ENCODE assay signal across 1 cellular context in the genomic region with DNA sequence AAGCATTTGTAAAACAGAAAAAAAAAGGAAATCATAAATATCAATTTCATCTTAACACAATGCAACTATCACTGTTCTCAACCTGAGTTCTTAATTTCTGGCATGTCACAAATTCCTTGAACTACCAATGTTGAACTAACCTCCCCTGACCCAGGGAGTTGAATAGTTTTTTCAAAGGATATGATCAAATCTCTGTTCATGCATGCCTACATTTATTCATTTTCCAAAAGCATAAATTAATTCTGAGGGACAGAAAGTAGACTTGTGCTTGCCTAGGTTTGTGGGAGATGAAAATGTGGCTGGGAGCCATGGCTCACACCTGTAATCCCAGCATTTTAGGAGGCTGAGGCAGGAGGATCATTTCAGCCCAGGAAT.
TF ChIP-seq lines count a peak whose summit lies in the region.

No MANE protein-coding gene starts in this region.

TF ChIP-seq in K562, 482 proteins besides CTCF, POLR2A, EP300 and RAD21 (continued from another document and continues in another):
- TF ChIP-seq, protein P1, sequence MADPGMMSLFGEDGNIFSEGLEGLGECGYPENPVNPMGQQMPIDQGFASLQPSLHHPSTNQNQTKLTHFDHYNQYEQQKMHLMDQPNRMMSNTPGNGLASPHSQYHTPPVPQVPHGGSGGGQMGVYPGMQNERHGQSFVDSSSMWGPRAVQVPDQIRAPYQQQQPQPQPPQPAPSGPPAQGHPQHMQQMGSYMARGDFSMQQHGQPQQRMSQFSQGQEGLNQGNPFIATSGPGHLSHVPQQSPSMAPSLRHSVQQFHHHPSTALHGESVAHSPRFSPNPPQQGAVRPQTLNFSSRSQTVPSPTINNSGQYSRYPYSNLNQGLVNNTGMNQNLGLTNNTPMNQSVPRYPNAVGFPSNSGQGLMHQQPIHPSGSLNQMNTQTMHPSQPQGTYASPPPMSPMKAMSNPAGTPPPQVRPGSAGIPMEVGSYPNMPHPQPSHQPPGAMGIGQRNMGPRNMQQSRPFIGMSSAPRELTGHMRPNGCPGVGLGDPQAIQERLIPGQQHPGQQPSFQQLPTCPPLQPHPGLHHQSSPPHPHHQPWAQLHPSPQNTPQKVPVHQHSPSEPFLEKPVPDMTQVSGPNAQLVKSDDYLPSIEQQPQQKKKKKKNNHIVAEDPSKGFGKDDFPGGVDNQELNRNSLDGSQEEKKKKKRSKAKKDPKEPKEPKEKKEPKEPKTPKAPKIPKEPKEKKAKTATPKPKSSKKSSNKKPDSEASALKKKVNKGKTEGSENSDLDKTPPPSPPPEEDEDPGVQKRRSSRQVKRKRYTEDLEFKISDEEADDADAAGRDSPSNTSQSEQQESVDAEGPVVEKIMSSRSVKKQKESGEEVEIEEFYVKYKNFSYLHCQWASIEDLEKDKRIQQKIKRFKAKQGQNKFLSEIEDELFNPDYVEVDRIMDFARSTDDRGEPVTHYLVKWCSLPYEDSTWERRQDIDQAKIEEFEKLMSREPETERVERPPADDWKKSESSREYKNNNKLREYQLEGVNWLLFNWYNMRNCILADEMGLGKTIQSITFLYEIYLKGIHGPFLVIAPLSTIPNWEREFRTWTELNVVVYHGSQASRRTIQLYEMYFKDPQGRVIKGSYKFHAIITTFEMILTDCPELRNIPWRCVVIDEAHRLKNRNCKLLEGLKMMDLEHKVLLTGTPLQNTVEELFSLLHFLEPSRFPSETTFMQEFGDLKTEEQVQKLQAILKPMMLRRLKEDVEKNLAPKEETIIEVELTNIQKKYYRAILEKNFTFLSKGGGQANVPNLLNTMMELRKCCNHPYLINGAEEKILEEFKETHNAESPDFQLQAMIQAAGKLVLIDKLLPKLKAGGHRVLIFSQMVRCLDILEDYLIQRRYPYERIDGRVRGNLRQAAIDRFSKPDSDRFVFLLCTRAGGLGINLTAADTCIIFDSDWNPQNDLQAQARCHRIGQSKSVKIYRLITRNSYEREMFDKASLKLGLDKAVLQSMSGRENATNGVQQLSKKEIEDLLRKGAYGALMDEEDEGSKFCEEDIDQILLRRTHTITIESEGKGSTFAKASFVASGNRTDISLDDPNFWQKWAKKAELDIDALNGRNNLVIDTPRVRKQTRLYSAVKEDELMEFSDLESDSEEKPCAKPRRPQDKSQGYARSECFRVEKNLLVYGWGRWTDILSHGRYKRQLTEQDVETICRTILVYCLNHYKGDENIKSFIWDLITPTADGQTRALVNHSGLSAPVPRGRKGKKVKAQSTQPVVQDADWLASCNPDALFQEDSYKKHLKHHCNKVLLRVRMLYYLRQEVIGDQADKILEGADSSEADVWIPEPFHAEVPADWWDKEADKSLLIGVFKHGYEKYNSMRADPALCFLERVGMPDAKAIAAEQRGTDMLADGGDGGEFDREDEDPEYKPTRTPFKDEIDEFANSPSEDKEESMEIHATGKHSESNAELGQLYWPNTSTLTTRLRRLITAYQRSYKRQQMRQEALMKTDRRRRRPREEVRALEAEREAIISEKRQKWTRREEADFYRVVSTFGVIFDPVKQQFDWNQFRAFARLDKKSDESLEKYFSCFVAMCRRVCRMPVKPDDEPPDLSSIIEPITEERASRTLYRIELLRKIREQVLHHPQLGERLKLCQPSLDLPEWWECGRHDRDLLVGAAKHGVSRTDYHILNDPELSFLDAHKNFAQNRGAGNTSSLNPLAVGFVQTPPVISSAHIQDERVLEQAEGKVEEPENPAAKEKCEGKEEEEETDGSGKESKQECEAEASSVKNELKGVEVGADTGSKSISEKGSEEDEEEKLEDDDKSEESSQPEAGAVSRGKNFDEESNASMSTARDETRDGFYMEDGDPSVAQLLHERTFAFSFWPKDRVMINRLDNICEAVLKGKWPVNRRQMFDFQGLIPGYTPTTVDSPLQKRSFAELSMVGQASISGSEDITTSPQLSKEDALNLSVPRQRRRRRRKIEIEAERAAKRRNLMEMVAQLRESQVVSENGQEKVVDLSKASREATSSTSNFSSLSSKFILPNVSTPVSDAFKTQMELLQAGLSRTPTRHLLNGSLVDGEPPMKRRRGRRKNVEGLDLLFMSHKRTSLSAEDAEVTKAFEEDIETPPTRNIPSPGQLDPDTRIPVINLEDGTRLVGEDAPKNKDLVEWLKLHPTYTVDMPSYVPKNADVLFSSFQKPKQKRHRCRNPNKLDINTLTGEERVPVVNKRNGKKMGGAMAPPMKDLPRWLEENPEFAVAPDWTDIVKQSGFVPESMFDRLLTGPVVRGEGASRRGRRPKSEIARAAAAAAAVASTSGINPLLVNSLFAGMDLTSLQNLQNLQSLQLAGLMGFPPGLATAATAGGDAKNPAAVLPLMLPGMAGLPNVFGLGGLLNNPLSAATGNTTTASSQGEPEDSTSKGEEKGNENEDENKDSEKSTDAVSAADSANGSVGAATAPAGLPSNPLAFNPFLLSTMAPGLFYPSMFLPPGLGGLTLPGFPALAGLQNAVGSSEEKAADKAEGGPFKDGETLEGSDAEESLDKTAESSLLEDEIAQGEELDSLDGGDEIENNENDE (IDR thresholded peaks at IDR 0.05; ENCODE audit: low read depth, low read length) = no peak
- no peak for TF ChIP-seq HDAC3 (IDR thresholded peaks at IDR 0.05; ENCODE audit: borderline replicate concordance, partially characterized antibody)
- TF ChIP-seq ZNF175 (CRISPR knock-in tag; IDR thresholded peaks at IDR 0.05; ENCODE audit: low read depth) = no peak
- no peak for TF ChIP-seq FOSL1 (tag; conservative IDR thresholded peaks at IDR 0.05)
- TF ChIP-seq, protein P2, sequence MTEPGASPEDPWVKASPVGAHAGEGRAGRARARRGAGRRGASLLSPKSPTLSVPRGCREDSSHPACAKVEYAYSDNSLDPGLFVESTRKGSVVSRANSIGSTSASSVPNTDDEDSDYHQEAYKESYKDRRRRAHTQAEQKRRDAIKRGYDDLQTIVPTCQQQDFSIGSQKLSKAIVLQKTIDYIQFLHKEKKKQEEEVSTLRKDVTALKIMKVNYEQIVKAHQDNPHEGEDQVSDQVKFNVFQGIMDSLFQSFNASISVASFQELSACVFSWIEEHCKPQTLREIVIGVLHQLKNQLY (CRISPR knock-in tag; conservative IDR thresholded peaks at IDR 0.05) = no peak
- TF ChIP-seq, protein P3, sequence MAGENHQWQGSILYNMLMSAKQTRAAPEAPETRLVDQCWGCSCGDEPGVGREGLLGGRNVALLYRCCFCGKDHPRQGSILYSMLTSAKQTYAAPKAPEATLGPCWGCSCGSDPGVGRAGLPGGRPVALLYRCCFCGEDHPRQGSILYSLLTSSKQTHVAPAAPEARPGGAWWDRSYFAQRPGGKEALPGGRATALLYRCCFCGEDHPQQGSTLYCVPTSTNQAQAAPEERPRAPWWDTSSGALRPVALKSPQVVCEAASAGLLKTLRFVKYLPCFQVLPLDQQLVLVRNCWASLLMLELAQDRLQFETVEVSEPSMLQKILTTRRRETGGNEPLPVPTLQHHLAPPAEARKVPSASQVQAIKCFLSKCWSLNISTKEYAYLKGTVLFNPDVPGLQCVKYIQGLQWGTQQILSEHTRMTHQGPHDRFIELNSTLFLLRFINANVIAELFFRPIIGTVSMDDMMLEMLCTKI (IDR thresholded peaks at IDR 0.05; ENCODE audit: partially characterized antibody) = no peak
- TF ChIP-seq ZNF830 (CRISPR knock-in tag; IDR thresholded peaks at IDR 0.05) = no peak
- no peak for TF ChIP-seq NFIC (IDR thresholded peaks at IDR 0.05)
- TF ChIP-seq, protein P4, sequence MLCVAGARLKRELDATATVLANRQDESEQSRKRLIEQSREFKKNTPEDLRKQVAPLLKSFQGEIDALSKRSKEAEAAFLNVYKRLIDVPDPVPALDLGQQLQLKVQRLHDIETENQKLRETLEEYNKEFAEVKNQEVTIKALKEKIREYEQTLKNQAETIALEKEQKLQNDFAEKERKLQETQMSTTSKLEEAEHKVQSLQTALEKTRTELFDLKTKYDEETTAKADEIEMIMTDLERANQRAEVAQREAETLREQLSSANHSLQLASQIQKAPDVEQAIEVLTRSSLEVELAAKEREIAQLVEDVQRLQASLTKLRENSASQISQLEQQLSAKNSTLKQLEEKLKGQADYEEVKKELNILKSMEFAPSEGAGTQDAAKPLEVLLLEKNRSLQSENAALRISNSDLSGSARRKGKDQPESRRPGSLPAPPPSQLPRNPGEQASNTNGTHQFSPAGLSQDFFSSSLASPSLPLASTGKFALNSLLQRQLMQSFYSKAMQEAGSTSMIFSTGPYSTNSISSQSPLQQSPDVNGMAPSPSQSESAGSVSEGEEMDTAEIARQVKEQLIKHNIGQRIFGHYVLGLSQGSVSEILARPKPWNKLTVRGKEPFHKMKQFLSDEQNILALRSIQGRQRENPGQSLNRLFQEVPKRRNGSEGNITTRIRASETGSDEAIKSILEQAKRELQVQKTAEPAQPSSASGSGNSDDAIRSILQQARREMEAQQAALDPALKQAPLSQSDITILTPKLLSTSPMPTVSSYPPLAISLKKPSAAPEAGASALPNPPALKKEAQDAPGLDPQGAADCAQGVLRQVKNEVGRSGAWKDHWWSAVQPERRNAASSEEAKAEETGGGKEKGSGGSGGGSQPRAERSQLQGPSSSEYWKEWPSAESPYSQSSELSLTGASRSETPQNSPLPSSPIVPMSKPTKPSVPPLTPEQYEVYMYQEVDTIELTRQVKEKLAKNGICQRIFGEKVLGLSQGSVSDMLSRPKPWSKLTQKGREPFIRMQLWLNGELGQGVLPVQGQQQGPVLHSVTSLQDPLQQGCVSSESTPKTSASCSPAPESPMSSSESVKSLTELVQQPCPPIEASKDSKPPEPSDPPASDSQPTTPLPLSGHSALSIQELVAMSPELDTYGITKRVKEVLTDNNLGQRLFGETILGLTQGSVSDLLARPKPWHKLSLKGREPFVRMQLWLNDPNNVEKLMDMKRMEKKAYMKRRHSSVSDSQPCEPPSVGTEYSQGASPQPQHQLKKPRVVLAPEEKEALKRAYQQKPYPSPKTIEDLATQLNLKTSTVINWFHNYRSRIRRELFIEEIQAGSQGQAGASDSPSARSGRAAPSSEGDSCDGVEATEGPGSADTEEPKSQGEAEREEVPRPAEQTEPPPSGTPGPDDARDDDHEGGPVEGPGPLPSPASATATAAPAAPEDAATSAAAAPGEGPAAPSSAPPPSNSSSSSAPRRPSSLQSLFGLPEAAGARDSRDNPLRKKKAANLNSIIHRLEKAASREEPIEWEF (CRISPR knock-in tag; IDR thresholded peaks at IDR 0.05) = peak; percentile 4; the same call in 1 of the 2 replicates
- no peak for TF ChIP-seq U2AF1 (optimal IDR thresholded peaks at IDR 0.05; ENCODE audit: low read depth, low read length)
- no peak for TF ChIP-seq ELF1 (tag; IDR thresholded peaks at IDR 0.05)
- TF ChIP-seq, protein P5, sequence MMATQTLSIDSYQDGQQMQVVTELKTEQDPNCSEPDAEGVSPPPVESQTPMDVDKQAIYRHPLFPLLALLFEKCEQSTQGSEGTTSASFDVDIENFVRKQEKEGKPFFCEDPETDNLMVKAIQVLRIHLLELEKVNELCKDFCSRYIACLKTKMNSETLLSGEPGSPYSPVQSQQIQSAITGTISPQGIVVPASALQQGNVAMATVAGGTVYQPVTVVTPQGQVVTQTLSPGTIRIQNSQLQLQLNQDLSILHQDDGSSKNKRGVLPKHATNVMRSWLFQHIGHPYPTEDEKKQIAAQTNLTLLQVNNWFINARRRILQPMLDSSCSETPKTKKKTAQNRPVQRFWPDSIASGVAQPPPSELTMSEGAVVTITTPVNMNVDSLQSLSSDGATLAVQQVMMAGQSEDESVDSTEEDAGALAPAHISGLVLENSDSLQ (IDR thresholded peaks at IDR 0.05) = no peak
- TF ChIP-seq, protein P6, sequence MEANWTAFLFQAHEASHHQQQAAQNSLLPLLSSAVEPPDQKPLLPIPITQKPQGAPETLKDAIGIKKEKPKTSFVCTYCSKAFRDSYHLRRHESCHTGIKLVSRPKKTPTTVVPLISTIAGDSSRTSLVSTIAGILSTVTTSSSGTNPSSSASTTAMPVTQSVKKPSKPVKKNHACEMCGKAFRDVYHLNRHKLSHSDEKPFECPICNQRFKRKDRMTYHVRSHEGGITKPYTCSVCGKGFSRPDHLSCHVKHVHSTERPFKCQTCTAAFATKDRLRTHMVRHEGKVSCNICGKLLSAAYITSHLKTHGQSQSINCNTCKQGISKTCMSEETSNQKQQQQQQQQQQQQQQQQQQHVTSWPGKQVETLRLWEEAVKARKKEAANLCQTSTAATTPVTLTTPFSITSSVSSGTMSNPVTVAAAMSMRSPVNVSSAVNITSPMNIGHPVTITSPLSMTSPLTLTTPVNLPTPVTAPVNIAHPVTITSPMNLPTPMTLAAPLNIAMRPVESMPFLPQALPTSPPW (CRISPR knock-in tag; IDR thresholded peaks at IDR 0.05) = no peak; the same call in 1 of the 2 replicates
- TF ChIP-seq NCOA4 (IDR thresholded peaks at IDR 0.05; ENCODE audit: partially characterized antibody) = peak; percentile 4
- TF ChIP-seq HMG20B (CRISPR knock-in tag; IDR thresholded peaks at IDR 0.05) = no peak
- no peak for TF ChIP-seq MYC (IDR thresholded peaks at IDR 0.05; ENCODE audit: low read depth, low read length)
- 0 out of 2 replicates have a peak, but pooled peaks have one; percentile 14 for TF ChIP-seq MYC (CRISPR knock-in tag; IDR thresholded peaks at IDR 0.05; ENCODE audit: borderline replicate concordance, low read depth)
- TF ChIP-seq ADNP (tag; IDR thresholded peaks at IDR 0.05) = no peak
- TF ChIP-seq ZBED1 (IDR thresholded peaks at IDR 0.05) = no peak
- TF ChIP-seq, protein P7, sequence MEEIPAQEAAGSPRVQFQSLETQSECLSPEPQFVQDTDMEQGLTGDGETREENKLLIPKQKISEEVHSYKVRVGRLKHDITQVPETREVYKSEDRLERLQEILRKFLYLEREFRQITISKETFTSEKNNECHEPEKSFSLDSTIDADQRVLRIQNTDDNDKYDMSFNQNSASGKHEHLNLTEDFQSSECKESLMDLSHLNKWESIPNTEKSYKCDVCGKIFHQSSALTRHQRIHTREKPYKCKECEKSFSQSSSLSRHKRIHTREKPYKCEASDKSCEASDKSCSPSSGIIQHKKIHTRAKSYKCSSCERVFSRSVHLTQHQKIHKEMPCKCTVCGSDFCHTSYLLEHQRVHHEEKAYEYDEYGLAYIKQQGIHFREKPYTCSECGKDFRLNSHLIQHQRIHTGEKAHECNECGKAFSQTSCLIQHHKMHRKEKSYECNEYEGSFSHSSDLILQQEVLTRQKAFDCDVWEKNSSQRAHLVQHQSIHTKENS (CRISPR knock-in tag; IDR thresholded peaks at IDR 0.05) = no peak
- TF ChIP-seq ZNF143 (CRISPR knock-in tag; IDR thresholded peaks at IDR 0.05) = no peak
- no peak for TF ChIP-seq CCNT2 (IDR thresholded peaks at IDR 0.05; ENCODE audit: borderline replicate concordance, extremely low read depth, insufficient read length, low read depth, low read length)
- no peak for TF ChIP-seq TOE1 (IDR thresholded peaks at IDR 0.05; ENCODE audit: borderline replicate concordance)
- TF ChIP-seq TOE1 (CRISPR knock-in tag; IDR thresholded peaks at IDR 0.05; ENCODE audit: borderline replicate concordance, low read depth) = no peak
- TF ChIP-seq, protein P8, sequence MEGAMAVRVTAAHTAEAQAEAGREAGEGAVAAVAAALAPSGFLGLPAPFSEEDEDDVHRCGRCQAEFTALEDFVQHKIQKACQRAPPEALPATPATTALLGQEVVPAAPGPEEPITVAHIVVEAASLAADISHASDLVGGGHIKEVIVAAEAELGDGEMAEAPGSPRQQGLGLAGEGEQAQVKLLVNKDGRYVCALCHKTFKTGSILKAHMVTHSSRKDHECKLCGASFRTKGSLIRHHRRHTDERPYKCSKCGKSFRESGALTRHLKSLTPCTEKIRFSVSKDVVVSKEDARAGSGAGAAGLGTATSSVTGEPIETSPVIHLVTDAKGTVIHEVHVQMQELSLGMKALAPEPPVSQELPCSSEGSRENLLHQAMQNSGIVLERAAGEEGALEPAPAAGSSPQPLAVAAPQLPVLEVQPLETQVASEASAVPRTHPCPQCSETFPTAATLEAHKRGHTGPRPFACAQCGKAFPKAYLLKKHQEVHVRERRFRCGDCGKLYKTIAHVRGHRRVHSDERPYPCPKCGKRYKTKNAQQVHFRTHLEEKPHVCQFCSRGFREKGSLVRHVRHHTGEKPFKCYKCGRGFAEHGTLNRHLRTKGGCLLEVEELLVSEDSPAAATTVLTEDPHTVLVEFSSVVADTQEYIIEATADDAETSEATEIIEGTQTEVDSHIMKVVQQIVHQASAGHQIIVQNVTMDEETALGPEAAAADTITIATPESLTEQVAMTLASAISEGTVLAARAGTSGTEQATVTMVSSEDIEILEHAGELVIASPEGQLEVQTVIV (CRISPR knock-in tag; IDR thresholded peaks at IDR 0.05; ENCODE audit: borderline replicate concordance) = no peak
- TF ChIP-seq PHTF2 (CRISPR knock-in tag; IDR thresholded peaks at IDR 0.05) = no peak
- TF ChIP-seq ZNF583 (CRISPR knock-in tag; IDR thresholded peaks at IDR 0.05) = peak; percentile 8; the same call in 1 of the 2 replicates
- TF ChIP-seq SMARCC2 (IDR thresholded peaks at IDR 0.05; ENCODE audit: low read depth) = no peak
